ENCODE assay signal across 24 cellular contexts in genomic region chr2:207044963-207045362, GRCh38.
"Had no signal": no experiment of that assay in that cellular context is flagged by ENCODE, and none has a peak within 500 bp of the region (broad histone marks: within the 10 kb centered on the region; RNA-seq: fewer than 3 reads in every experiment).

No MANE protein-coding gene starts in this region.

- H3K4me3 ChIP-seq: dorsolateral prefrontal cortex, esophagus muscularis mucosa, ovary, psoas muscle, skin epidermis, testis, tibial artery had no signal

- DNase-seq: cerebellar nuclear complex; cortex of kidney; dorsolateral prefrontal cortex; effector CD4-positive, alpha-beta T cell; mesendoderm; midbrain; naive thymus-derived CD4-positive, alpha-beta T cell; nucleus accumbens; ovary; posterior cingulate gyrus; psoas muscle; right cardiac atrium; stimulated activated CD4-positive, alpha-beta T cell treated with anti-CD3 and anti-CD28 coated beads, Interleukin-15, amount 100 ng/mL, for 24 hours; stimulated activated CD4-positive, alpha-beta T cell treated with anti-CD3 and anti-CD28 coated beads, Interleukin-2, amount 100 ng/mL, for 48 hours; stimulated activated naive B cell treated with anti-CD40 and anti-IgM and Interleukin-4, amounts not matched to agents 10 μg/mL and 1 μg/mL and 100 μg/mL, for 72 hours; substantia nigra; testis; tibial artery had no signal

- H3K4me1 ChIP-seq: psoas muscle, testis had no signal

- FAIRE-seq: frontal cortex had no signal

- H3K27ac ChIP-seq: epithelial cell of prostate, esophagus muscularis mucosa, ovary, psoas muscle, skin epidermis, testis, tibial artery had no signal

- H3K9me3 ChIP-seq: esophagus muscularis mucosa, ovary, psoas muscle, testis, tibial artery had no signal

- H3K9me3 Mint-ChIP-seq: naive thymus-derived CD4-positive, alpha-beta T cell; nephron; stimulated activated naive B cell treated with anti-CD40 and anti-IgM and Interleukin-4, amounts not matched to agents 10 μg/mL and 1 μg/mL and 100 μg/mL, for 72 hours; type B pancreatic cell had no signal

- H3K36me3 ChIP-seq: esophagus muscularis mucosa, ovary, tibial artery had no signal

- H3K27ac Mint-ChIP-seq: naive thymus-derived CD4-positive, alpha-beta T cell; nephron; stimulated activated naive B cell treated with anti-CD40 and anti-IgM and Interleukin-4, amounts not matched to agents 10 μg/mL and 1 μg/mL and 100 μg/mL, for 72 hours; type B pancreatic cell had no signal

- H3K4me3 Mint-ChIP-seq: naive thymus-derived CD4-positive, alpha-beta T cell; nephron; stimulated activated naive B cell treated with anti-CD40 and anti-IgM and Interleukin-4, amounts not matched to agents 10 μg/mL and 1 μg/mL and 100 μg/mL, for 72 hours; type B pancreatic cell had no signal

- ATAC-seq: naive thymus-derived CD4-positive, alpha-beta T cell; psoas muscle; right cardiac atrium; stimulated activated naive B cell treated with anti-CD40 and anti-IgM and Interleukin-4, amounts not matched to agents 10 μg/mL and 1 μg/mL and 100 μg/mL, for 72 hours had no signal

- H3K27me3 ChIP-seq: dorsolateral prefrontal cortex, esophagus muscularis mucosa, ovary, testis, tibial artery had no signal

- H3K36me3 Mint-ChIP-seq: naive thymus-derived CD4-positive, alpha-beta T cell; stimulated activated naive B cell treated with anti-CD40 and anti-IgM and Interleukin-4, amounts not matched to agents 10 μg/mL and 1 μg/mL and 100 μg/mL, for 72 hours; type B pancreatic cell had no signal
